16 cellular contexts compared by ENCODE assay signal in genomic region chr5:123485275-123485674, GRCh38. TPM values are rescaled to one million over a fixed set of nuclear protein-coding genes. Genes with fewer than 3 reads are reported as not detected.
A peak's percentile ranks its signal among the peaks of the same experiment; 100 is the strongest.
DNase-seq lines count a peak whose midpoint lies in the region; ATAC-seq and TF ChIP-seq lines count a peak whose summit lies in the region.
"Had no signal": no experiment of that assay in that cellular context is flagged by ENCODE, and none has a peak within 500 bp of the region (broad histone marks: within the 10 kb centered on the region; RNA-seq: fewer than 3 reads in every experiment).

No MANE protein-coding gene starts in this region.

- H4K20me1 ChIP-seq in SK-N-SH (ENCODE audit: insufficient read depth) = no peaks in the 10 kb centered on the region

- in situ Hi-C loops in astrocyte of the cerebellum (cut with HindIII; ENCODE audit: low sequenced_read_pairs) = no loop called here

- H3K4me2 ChIP-seq in SK-N-SH (no peak overlapping the region), mesenchymal stem cell (ENCODE audit: low read length, poor library complexity, severe bottlenecking) (no peak overlapping the region)

- TF ChIP-seq CTCF in SK-N-SH (IDR thresholded peaks at IDR 0.05) = no peak
- TF ChIP-seq CTCF in astrocyte of the cerebellum (IDR thresholded peaks at IDR 0.05; ENCODE audit: low read depth, low read length, missing control alignments) = no peak
- TF ChIP-seq CTCF in fibroblast of the aortic adventitia (IDR thresholded peaks at IDR 0.05; ENCODE audit: insufficient read depth, low read length) = no peak
- peak; percentile 18 for TF ChIP-seq CTCF in thoracic aorta (IDR thresholded peaks at IDR 0.05)

- no peaks in the 10 kb centered on the region for H3K79me2 ChIP-seq in SK-N-SH (ENCODE audit: insufficient read depth)

- H3K27ac ChIP-seq in SK-N-SH (ENCODE audit: low read depth in 2 of 2, low read length in 1 of 2) (no peak overlapping the region), thoracic aorta (peak overlapping the region in 1 of 2 donors; percentile 9), mesenchymal stem cell (ENCODE audit: low read length, poor library complexity, severe bottlenecking) (no peak overlapping the region)
- H3K27ac ChIP-seq: 22Rv1 had no signal

- H3K23ac ChIP-seq in mesenchymal stem cell (ENCODE audit: low read length in 2 of 2) = no peak overlapping the region

- H2BK15ac ChIP-seq in mesenchymal stem cell (ENCODE audit: low read depth, poor library complexity, severe bottlenecking) = no peak overlapping the region

- H3F3A ChIP-seq in SK-N-SH (replicated peaks; ENCODE audit: insufficient read depth) = no peaks in the 10 kb centered on the region

- no peak overlapping the region for H3K4ac ChIP-seq in mesenchymal stem cell (ENCODE audit: low read depth in 1 of 2, low read length in 2 of 2)

- no peak overlapping the region for H2AFZ ChIP-seq in SK-N-SH (ENCODE audit: low read depth)
- no peak overlapping the region for H2AFZ ChIP-seq in mesenchymal stem cell (ENCODE audit: low read depth, low read length)

- no peak overlapping the region for H4K91ac ChIP-seq in mesenchymal stem cell (ENCODE audit: low read length)

- no peak overlapping the region for H2BK12ac ChIP-seq in mesenchymal stem cell (ENCODE audit: low read length in 2 of 2)

- H3K9ac ChIP-seq in SK-N-SH (no peak overlapping the region), mesenchymal stem cell (ENCODE audit: low read length) (no peak overlapping the region)

- CTCF ChIA-PET in SK-N-SH (lab: Yijun Ruan, JAX) = no interaction called here

- H3K18ac ChIP-seq in mesenchymal stem cell (ENCODE audit: low read depth in 1 of 2, low read length in 2 of 2) = no peak overlapping the region

- no peak overlapping the region for H3K14ac ChIP-seq in mesenchymal stem cell (ENCODE audit: low read length in 2 of 2)

- H2BK5ac ChIP-seq in mesenchymal stem cell (ENCODE audit: low read depth, low read length, poor library complexity, severe bottlenecking) = no peak overlapping the region

- H3K4me3 ChIP-seq in SK-N-SH (ENCODE audit: low read depth in 2 of 2, low read length in 1 of 2) = no peak overlapping the region
- no peak overlapping the region for H3K4me3 ChIP-seq in astrocyte of the cerebellum (ENCODE audit: low read depth, low read length)
- no peak overlapping the region for H3K4me3 ChIP-seq in fibroblast of the aortic adventitia (ENCODE audit: low read depth, low read length)
- H3K4me3 ChIP-seq in thoracic aorta = no peak overlapping the region
- H3K4me3 ChIP-seq in mesenchymal stem cell (ENCODE audit: insufficient read depth in 1 of 2, low read depth in 1 of 2, low read length in 2 of 2) = no peak overlapping the region

- no peaks in the 10 kb centered on the region for H3K4me1 ChIP-seq in SK-N-SH (ENCODE audit: control insufficient read depth in 1 of 2, insufficient read depth in 2 of 2, low read depth in 1 of 2, low read length in 1 of 2)
- H3K4me1 ChIP-seq in thoracic aorta (ENCODE audit: control insufficient read depth in 1 of 2, low read depth in 2 of 2) = peaks cover 0 to 47% of the 10 kb centered on the region in 2 donors
- no peaks in the 10 kb centered on the region for H3K4me1 ChIP-seq in mesenchymal stem cell (ENCODE audit: control insufficient read depth, insufficient read depth, low read depth, low read length)
- H3K4me1 ChIP-seq: Caco-2 had no signal

- H3K9me3 ChIP-seq in SK-N-SH (no peaks in the 10 kb centered on the region), thoracic aorta (no peaks in the 10 kb centered on the region), mesenchymal stem cell (ENCODE audit: control insufficient read depth, low read length) (no peaks in the 10 kb centered on the region)
- H3K9me3 ChIP-seq: Caco-2 had no signal

- no peak overlapping the region for H2AK5ac ChIP-seq in mesenchymal stem cell (ENCODE audit: low read length, severe bottlenecking)

- H3K27me3 ChIP-seq in SK-N-SH (ENCODE audit: insufficient read depth) (no peaks in the 10 kb centered on the region), thoracic aorta (replicated peaks; ENCODE audit: insufficient read depth) (no peaks in the 10 kb centered on the region), mesenchymal stem cell (ENCODE audit: control insufficient read depth in 1 of 2, insufficient read depth in 1 of 2, low read length in 2 of 2) (no peaks in the 10 kb centered on the region)

- no peaks in the 10 kb centered on the region for H3K79me1 ChIP-seq in mesenchymal stem cell (replicated peaks; ENCODE audit: low read length, poor library complexity, severe bottlenecking)

- ATAC-seq in SK-N-SH treated with all-trans-retinoic acid at 6 μM for 48 hours (no peak), thoracic aorta (ENCODE audit: insufficient number of reproducible peaks, low FRiP score, low read depth) (no peak)
- ATAC-seq: CD8-positive, alpha-beta T cell had no signal

- H3K36me3 ChIP-seq in SK-N-SH (replicated peaks in 1 of 2; ENCODE audit: control insufficient read depth in 1 of 2, insufficient read depth in 2 of 2, low read length in 1 of 2) (no peaks in the 10 kb centered on the region), thoracic aorta (no peaks in the 10 kb centered on the region), mesenchymal stem cell (ENCODE audit: control insufficient read depth in 1 of 2, insufficient read depth in 2 of 2, low read depth in 1 of 2, low read length in 2 of 2) (no peaks in the 10 kb centered on the region)

- DNase-seq in SK-N-SH = no peak
- DNase-seq in astrocyte of the cerebellum (ENCODE audit: low read depth) = peak; percentile 12
- peak; percentile 25 for DNase-seq in fibroblast of the aortic adventitia (ENCODE audit: low read depth)
- DNase-seq in thoracic aorta (ENCODE audit: low spot score) = no peak
- DNase-seq in COLO668 (lab: John Stamatoyannopoulos, UW; ENCODE audit: unreplicated experiment) = no peak
- no peak for DNase-seq in NK-92 treated with Interleukin-12 subunit alpha and Interleukin-12 subunit beta, amount 100 ng/mL, for 24 hours (lab: John Stamatoyannopoulos, UW)
- DNase-seq in mesenchymal stem cell = no peak
- DNase-seq: Caco-2; CD8-positive, alpha-beta T cell; DND-41; GDM1; GOT3; HCEC 1CT; HFFc6 had no signal

- 86% methylated on average over 2 of the region's 2 CpGs for WGBS in SK-N-SH (ENCODE audit: low lambda C conversion rate)
- no CpG with 5 or more reads among the region's 2 CpGs for WGBS in mesenchymal stem cell

- H2BK120ac ChIP-seq in mesenchymal stem cell (ENCODE audit: low read depth, low read length) = no peak overlapping the region

- no peak for TF ChIP-seq EP300 in SK-N-SH (IDR thresholded peaks at IDR 0.05; ENCODE audit: borderline replicate concordance in 1 of 2, low read depth in 1 of 2, low read length in 1 of 2)

- H4K8ac ChIP-seq in mesenchymal stem cell (ENCODE audit: low read length) = no peak overlapping the region

- 0 out of 2 replicates have a peak, but pooled peaks have one; percentile 8 for TF ChIP-seq RAD21 in SK-N-SH (IDR thresholded peaks at IDR 0.05; ENCODE audit: low read length)

- no peaks in the 10 kb centered on the region for H3K9me2 ChIP-seq in SK-N-SH

- POLR2A ChIA-PET in SK-N-SH (lab: Yijun Ruan, JAX) = no interaction called here

TF ChIP-seq in SK-N-SH, 30 proteins besides CTCF, POLR2A, EP300 and RAD21 (continues in another document):
- TF ChIP-seq USF2 (IDR thresholded peaks at IDR 0.05; ENCODE audit: borderline replicate concordance, low read depth, low read length) (no peak), SMC3 (IDR thresholded peaks at IDR 0.05; ENCODE audit: low read depth, low read length) (no peak), EZH2phosphoT487 (IDR thresholded peaks at IDR 0.05; ENCODE audit: borderline replicate concordance, low read depth) (no peak), GABPA (IDR thresholded peaks at IDR 0.05; ENCODE audit: low read depth) (no peak), FOSL2 (IDR thresholded peaks at IDR 0.05; ENCODE audit: borderline replicate concordance, low read depth) (no peak)

TF ChIP-seq in SK-N-SH treated with all-trans-retinoic acid at 6 μM for 48 hours, 23 proteins besides CTCF, POLR2A, EP300 and RAD21:
- TF ChIP-seq ZFP3 (CRISPR knock-in tag; IDR thresholded peaks at IDR 0.05) (no peak), GLIS3 (CRISPR knock-in tag; IDR thresholded peaks at IDR 0.05) (no peak), RARB (CRISPR knock-in tag; IDR thresholded peaks at IDR 0.05) (no peak), POU6F1 (CRISPR knock-in tag; IDR thresholded peaks at IDR 0.05; ENCODE audit: borderline replicate concordance, low read depth) (no peak)

RNA-seq across cellular contexts. Expression of gene CSNK1G3, which starts 26.7 kb away (rescaled TPM):
- 12.9 and 13.1 TPM in 2 replicates for polyA plus RNA-seq in SK-N-SH (2012; rRNA removed)
- polyA plus RNA-seq in SK-N-SH (2012; cell fraction: cytosol; rRNA removed) = 15.9 and 19.7 TPM in 2 replicates
- polyA plus RNA-seq in SK-N-SH (2012; cell fraction: nucleus; rRNA removed) = 7.6 and 13.5 TPM in 2 replicates
- 71.0 and 73.8 TPM in 2 replicates for total RNA-seq in fibroblast of the aortic adventitia (ENCODE audit: low replicate concordance)
- 10 to 100 TPM; 18.4 to 50.2 TPM for total RNA-seq in thoracic aorta
- polyA plus RNA-seq in mesenchymal stem cell (2013, experiment 1 of 2) = 21.9 TPM
- polyA plus RNA-seq in mesenchymal stem cell (2013, experiment 2 of 2) = 22.9 TPM

Comparison
In these comparisons a context has a peak if more than half of its experiments do, and no peak if none do; other contexts are left out.
1. DNase-seq: peak in astrocyte of the cerebellum (single experiment) and fibroblast of the aortic adventitia (single experiment); none in SK-N-SH (single experiment), thoracic aorta (single experiment), COLO668 (single experiment), NK-92 treated with Interleukin-12 subunit alpha and Interleukin-12 subunit beta, amount 100 ng/mL, for 24 hours (single experiment) and mesenchymal stem cell (single experiment).